ENCODE assay signal across 28 cellular contexts in genomic region chr11:131833371-131833770, GRCh38.
"Had no signal": no experiment of that assay in that cellular context is flagged by ENCODE, and none has a peak within 500 bp of the region (broad histone marks: within the 10 kb centered on the region; RNA-seq: fewer than 3 reads in every experiment).

No MANE protein-coding gene starts in this region.

- H3K4me3 ChIP-seq: left ventricle myocardium inferior, lung, pancreas, prostate gland, skin epidermis, stomach, testis, thyroid gland, transverse colon, upper lobe of left lung, vagina had no signal

- DNase-seq: immature natural killer cell; kidney; left ventricle myocardium inferior; mesendoderm; naive B cell; nucleus accumbens; pancreas; posterior cingulate gyrus; retina; right cardiac atrium; stimulated activated CD4-positive, alpha-beta T cell treated with anti-CD3 and anti-CD28 coated beads, Interleukin-12 subunit alpha, Interleukin-12 subunit beta, amount 100 ng/mL, for 4 hours; stimulated activated CD4-positive, alpha-beta T cell treated with anti-CD3 and anti-CD28 coated beads, Interleukin-15, amount 100 ng/mL, for 24 hours; stimulated activated CD4-positive, alpha-beta T cell treated with anti-CD3 and anti-CD28 coated beads, Interleukin-2, amount 100 ng/mL, for 24 hours; stimulated activated CD4-positive, alpha-beta T cell treated with anti-CD3 and anti-CD28 coated beads, Interleukin-4, amount 100 ng/mL, for 1 hour; stimulated activated naive B cell treated with anti-CD40 and anti-IgM and Interleukin-4, amounts not matched to agents 10 μg/mL and 1 μg/mL and 100 μg/mL, for 72 hours; stimulated activated naive CD8-positive, alpha-beta T cell treated with anti-CD3 and anti-CD28 coated beads, Interleukin-15, Interleukin-2, amounts not matched to agents 100 U/mL and 50 U/mL, for 24 hours; stomach; testis; thyroid gland; transverse colon; upper lobe of left lung had no signal

- H3K9me3 ChIP-seq: left ventricle myocardium inferior, pancreas, prostate gland, stomach, testis, thyroid gland, transverse colon, upper lobe of left lung, vagina had no signal

- H3K4me1 ChIP-seq: left ventricle myocardium inferior, pancreas, prostate gland, stomach, testis, thyroid gland, transverse colon, upper lobe of left lung, vagina had no signal

- H3K4me3 Mint-ChIP-seq: immature natural killer cell; mesothelial cell of epicardium; naive B cell; natural killer cell treated with Interleukin-12 subunit alpha and Interleukin-12 subunit beta and Interleukin-15 and Interleukin-18, amount 100 ng/mL, for 72 hours; stimulated activated naive B cell treated with anti-CD40 and anti-IgM and Interleukin-4, amounts not matched to agents 10 μg/mL and 1 μg/mL and 100 μg/mL, for 72 hours had no signal

- H3K4me1 Mint-ChIP-seq: immature natural killer cell; mesothelial cell of epicardium; naive B cell; stimulated activated naive B cell treated with anti-CD40 and anti-IgM and Interleukin-4, amounts not matched to agents 10 μg/mL and 1 μg/mL and 100 μg/mL, for 72 hours had no signal

- H3K27me3 Mint-ChIP-seq: naive B cell; natural killer cell treated with Interleukin-12 subunit alpha and Interleukin-12 subunit beta and Interleukin-15 and Interleukin-18, amount 100 ng/mL, for 72 hours; stimulated activated naive B cell treated with anti-CD40 and anti-IgM and Interleukin-4, amounts not matched to agents 10 μg/mL and 1 μg/mL and 100 μg/mL, for 72 hours had no signal

- H3K27ac ChIP-seq: left ventricle myocardium inferior, pancreas, prostate gland, skin epidermis, stomach, testis, thyroid gland, transverse colon, upper lobe of left lung, vagina had no signal

- H3K36me3 Mint-ChIP-seq: mesothelial cell of epicardium; naive B cell; natural killer cell treated with Interleukin-12 subunit alpha and Interleukin-12 subunit beta and Interleukin-15 and Interleukin-18, amount 100 ng/mL, for 72 hours; stimulated activated naive B cell treated with anti-CD40 and anti-IgM and Interleukin-4, amounts not matched to agents 10 μg/mL and 1 μg/mL and 100 μg/mL, for 72 hours had no signal

- H3K36me3 ChIP-seq: left ventricle myocardium inferior, pancreas, prostate gland, stomach, thyroid gland, transverse colon, upper lobe of left lung, vagina had no signal

- H3K27me3 ChIP-seq: testis, thyroid gland, transverse colon, upper lobe of left lung, vagina had no signal

- H3K27ac Mint-ChIP-seq: immature natural killer cell; mesothelial cell of epicardium; naive B cell; natural killer cell treated with Interleukin-12 subunit alpha and Interleukin-12 subunit beta and Interleukin-15 and Interleukin-18, amount 100 ng/mL, for 72 hours; stimulated activated naive B cell treated with anti-CD40 and anti-IgM and Interleukin-4, amounts not matched to agents 10 μg/mL and 1 μg/mL and 100 μg/mL, for 72 hours had no signal

- ATAC-seq: natural killer cell treated with Interleukin-12 subunit alpha and Interleukin-12 subunit beta and Interleukin-15 and Interleukin-18, amount 100 ng/mL, for 72 hours; pancreas; right cardiac atrium; sciatic nerve; stimulated activated naive B cell treated with anti-CD40 and anti-IgM and Interleukin-4, amounts not matched to agents 10 μg/mL and 1 μg/mL and 100 μg/mL, for 72 hours; stimulated activated naive CD8-positive, alpha-beta T cell treated with anti-CD3 and anti-CD28 coated beads, Interleukin-15, Interleukin-2, amounts not matched to agents 100 U/mL and 50 U/mL, for 24 hours had no signal
